19 cellular contexts compared by ENCODE assay signal in genomic region chr1:206419783-206420182, GRCh38. TPM values are rescaled to one million over a fixed set of nuclear protein-coding genes. Genes with fewer than 3 reads are reported as not detected.
DNase-seq lines count a peak whose midpoint lies in the region; TF ChIP-seq lines count a peak whose summit lies in the region.
"Had no signal": no experiment of that assay in that cellular context is flagged by ENCODE, and none has a peak within 500 bp of the region (broad histone marks: within the 10 kb centered on the region; RNA-seq: fewer than 3 reads in every experiment).

No MANE protein-coding gene starts in this region.

- no peak for TF ChIP-seq CTCF in AG09319 (IDR thresholded peaks at IDR 0.05; ENCODE audit: low read depth, low read length)
- TF ChIP-seq CTCF in mammary epithelial cell (conservative IDR thresholded peaks at IDR 0.05 in 1 of 2, IDR thresholded peaks at IDR 0.05 in 1 of 2; ENCODE audit: extremely low read depth in 1 of 2, insufficient read depth in 1 of 2, low read depth in 1 of 2, low read length in 2 of 2), result no peak
- TF ChIP-seq CTCF in ascending aorta (IDR thresholded peaks at IDR 0.05), result no peak

- no peaks in the 10 kb centered on the region for H4K20me1 ChIP-seq in mammary epithelial cell (ENCODE audit: insufficient read depth, low read length)

- H3K27me3 ChIP-seq in mammary epithelial cell (ENCODE audit: insufficient read depth, low read length), result no peaks in the 10 kb centered on the region
- no peaks in the 10 kb centered on the region for H3K27me3 ChIP-seq in ascending aorta
- H3K27me3 ChIP-seq: right lobe of liver, upper lobe of right lung had no signal

- no peaks in the 10 kb centered on the region for H3K36me3 ChIP-seq in mammary epithelial cell (ENCODE audit: insufficient read depth, low read length)
- peaks cover 33 to 63% of the 10 kb centered on the region in 2 donors for H3K36me3 ChIP-seq in ascending aorta

- BruUV-seq in mammary epithelial cell (replicated peaks; lab: Mats Ljungman, UMichigan), result no TSS peak

- H3K4me1 ChIP-seq in mammary epithelial cell (ENCODE audit: insufficient read depth, low read length) (peaks cover 19% of the 10 kb centered on the region), ascending aorta (no peaks in the 10 kb centered on the region)
- H3K4me1 ChIP-seq: right lobe of liver, upper lobe of right lung had no signal

- H3K4me2 ChIP-seq in mammary epithelial cell (ENCODE audit: insufficient read depth, low read depth, low read length), result peak overlapping the region; percentile 38
- H3K4me2 ChIP-seq: KMS-11 had no signal

- H3K4me3 ChIP-seq in mammary epithelial cell (replicated peaks in 1 of 3; ENCODE audit: insufficient read depth in 1 of 3, low read depth in 2 of 3, low read length in 3 of 3), result no peak overlapping the region
- H3K4me3 ChIP-seq in ascending aorta, result no peak overlapping the region
- H3K4me3 ChIP-seq: mucosa of descending colon, right lobe of liver, upper lobe of right lung had no signal

- 51% methylated on average over 2 of the region's 2 CpGs for WGBS in mammary epithelial cell (ENCODE audit: low coverage, missing lambda C conversion rate)

- intact Hi-C loops in mammary epithelial cell (cut with micrococcal nuclease), result no loop called here
- intact Hi-C loops in ascending aorta (cut with DNase I), result no loop called here

- H3K79me2 ChIP-seq in mammary epithelial cell (ENCODE audit: insufficient read depth, low read length), result no peaks in the 10 kb centered on the region

- dilution Hi-C loops in mammary epithelial cell (cut with HindIII; ENCODE audit: low sequenced_read_pairs), result no loop called here

- H3K27ac ChIP-seq in mammary epithelial cell (ENCODE audit: insufficient read depth, low read depth, low read length) (peak overlapping the region; percentile 36), ascending aorta (no peak overlapping the region)
- H3K27ac ChIP-seq: KMS-11, right lobe of liver, upper lobe of right lung had no signal

- H3K9ac ChIP-seq in mammary epithelial cell (ENCODE audit: insufficient read depth, low read length), result no peak overlapping the region
- H3K9ac ChIP-seq: KMS-11 had no signal

- in situ Hi-C loops in mammary epithelial cell (cut with MboI; ENCODE audit: low sequenced_read_pairs in 2 of 2), result no loop called here

- no peak overlapping the region for H2AFZ ChIP-seq in mammary epithelial cell (ENCODE audit: low read depth, low read length)

- CTCF ChIA-PET in mammary epithelial cell (lab: Charles Lee; ENCODE audit: low non-redundant PET), result interaction anchor here (0.6 kb wide), 2 partner anchors 60 to 1083 kb away, joined by 3 read pairs; no protein-coding TSS in a partner anchor

- DNase-seq in AG09319 (ENCODE audit: extremely low read depth, low read depth) (peak; percentile 10), HS-5 (ENCODE audit: low read depth) (peak; percentile 61), mammary epithelial cell (peak; percentile 55), kidney tubule cell (ENCODE audit: low spot score) (peak; percentile 25), ascending aorta (ENCODE audit: low spot score in 2 of 2) (no peak), SW 1271 (lab: John Stamatoyannopoulos, UW) (no peak)
- no peak for DNase-seq in activated CD4-positive, alpha-beta T cell treated with anti-CD3 and anti-CD28 coated beads, Interleukin-2, amount 50 U/mL, for 1 hour
- no peak for DNase-seq in activated CD4-positive, alpha-beta T cell treated with anti-CD3 and anti-CD28 coated beads, Interleukin-2, amount 50 U/mL, for 48 hours
- DNase-seq: activated CD4-positive, CD25-positive, alpha-beta regulatory T cell; COR-L47; left cardiac atrium; NCI-H1092; NCI-H2029 treated with DMSO at 0.1 percent for 48 hours; NCI-H510A treated with DMSO at 0.1 percent for 48 hours; right lobe of liver; stimulated activated naive CD8-positive, alpha-beta T cell treated with anti-CD3 and anti-CD28 coated beads, Interleukin-15, Interleukin-2, amounts not matched to agents 100 U/mL and 50 U/mL, for 24 hours; upper lobe of right lung had no signal

- H3K9me3 ChIP-seq in mammary epithelial cell (replicated peaks; ENCODE audit: insufficient read depth, low read length) (no peaks in the 10 kb centered on the region), ascending aorta (no peaks in the 10 kb centered on the region)
- H3K9me3 ChIP-seq: mucosa of descending colon, right lobe of liver, upper lobe of right lung had no signal

RNA-seq across cellular contexts. Expression of gene IKBKE, which starts 50.5 kb away (rescaled TPM):
- total RNA-seq in mammary epithelial cell (10 to 100 TPM in 1 of 2 donors, 1 to 10 TPM in 1; 9.2 to 11.6 TPM), ascending aorta (6.3 TPM)
- polyA plus RNA-seq in mammary epithelial cell, result 6.7 TPM
- 5.5 TPM for polyA minus RNA-seq in mammary epithelial cell

Comparison
In these comparisons a context has a peak if more than half of its experiments do, and no peak if none do; other contexts are left out.
1. DNase-seq: peak in AG09319 (single experiment), HS-5 (single experiment), mammary epithelial cell (single experiment) and kidney tubule cell (single experiment); none in ascending aorta (0 of 2), SW 1271 (0 of 2), activated CD4-positive, alpha-beta T cell treated with anti-CD3 and anti-CD28 coated beads, Interleukin-2, amount 50 U/mL, for 1 hour (single experiment) and activated CD4-positive, alpha-beta T cell treated with anti-CD3 and anti-CD28 coated beads, Interleukin-2, amount 50 U/mL, for 48 hours (0 of 2).